Comparison of ENCODE assay signal across 26 cellular contexts in the genomic region with DNA sequence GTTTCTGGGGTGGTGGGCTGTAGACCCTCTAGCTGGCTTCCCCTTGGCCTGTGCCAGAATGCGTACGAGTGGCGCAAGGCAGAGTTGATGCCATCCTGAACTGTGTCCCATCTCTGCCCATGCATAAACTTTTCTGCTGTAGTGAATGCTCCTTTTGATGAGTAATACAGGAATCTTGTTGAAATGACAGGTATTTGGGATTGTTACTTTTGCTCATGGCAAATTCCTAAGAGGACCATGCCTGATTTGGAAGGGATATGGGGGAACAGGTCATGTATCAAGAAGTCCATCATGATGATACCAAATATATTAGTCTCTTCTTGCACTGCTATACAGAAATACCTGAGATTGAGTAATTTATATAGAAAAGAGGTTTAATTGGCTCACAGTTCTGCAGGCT.
DNase-seq lines count a peak whose midpoint lies in the region; FAIRE-seq and TF ChIP-seq lines count a peak whose summit lies in the region.
"Had no signal": no experiment of that assay in that cellular context is flagged by ENCODE, and none has a peak within 500 bp of the region (broad histone marks: within the 10 kb centered on the region; RNA-seq: fewer than 3 reads in every experiment).

No MANE protein-coding gene starts in this region.

- no TSS peak for BruUV-seq in mammary epithelial cell (replicated peaks; lab: Mats Ljungman, UMichigan)

- H3K4me2 ChIP-seq in mammary epithelial cell (ENCODE audit: insufficient read depth, low read depth, low read length) (peak overlapping the region; percentile 23), osteoblast (ENCODE audit: insufficient read depth, low read length) (no peak overlapping the region)

- H3K79me2 ChIP-seq in mammary epithelial cell (ENCODE audit: insufficient read depth, low read length) (no peaks in the 10 kb centered on the region), osteoblast (ENCODE audit: insufficient read depth, low read length) (no peaks in the 10 kb centered on the region)

- no peak overlapping the region for H3K4me3 ChIP-seq in mammary epithelial cell (replicated peaks in 1 of 3; ENCODE audit: insufficient read depth in 1 of 3, low read depth in 2 of 3, low read length in 3 of 3)
- no peak overlapping the region for H3K4me3 ChIP-seq in osteoblast (ENCODE audit: insufficient read depth, low read length)
- H3K4me3 ChIP-seq in coronary artery, result no peak overlapping the region
- H3K4me3 ChIP-seq: GM12878, heart left ventricle, lower lobe of right lung, mucosa of descending colon, SJSA1, skin epidermis had no signal

- H4K20me1 ChIP-seq in mammary epithelial cell (ENCODE audit: insufficient read depth, low read length), result no peaks in the 10 kb centered on the region
- no peaks in the 10 kb centered on the region for H4K20me1 ChIP-seq in osteoblast (ENCODE audit: insufficient read depth, low read length)

- H3K36me3 ChIP-seq in mammary epithelial cell (ENCODE audit: insufficient read depth, low read length) (no peaks in the 10 kb centered on the region), osteoblast (ENCODE audit: insufficient read depth, low read length) (no peaks in the 10 kb centered on the region)
- H3K36me3 ChIP-seq: heart left ventricle, lower lobe of right lung, SJSA1 had no signal

- FAIRE-seq in D721Med (lab: Jason Lieb, UNC), result no peak
- FAIRE-seq: GM12878 had no signal

- TF ChIP-seq CTCF in mammary epithelial cell (conservative IDR thresholded peaks at IDR 0.05 in 1 of 2, IDR thresholded peaks at IDR 0.05 in 1 of 2; ENCODE audit: extremely low read depth in 1 of 2, insufficient read depth in 1 of 2, low read depth in 1 of 2, low read length in 2 of 2), result no peak
- TF ChIP-seq CTCF in osteoblast (IDR thresholded peaks at IDR 0.05; ENCODE audit: extremely low read depth, low read depth, low read length), result no peak
- TF ChIP-seq CTCF in coronary artery (IDR thresholded peaks at IDR 0.05), result no peak
- TF ChIP-seq CTCF in D721Med (IDR thresholded peaks at IDR 0.05; ENCODE audit: insufficient read depth, missing control alignments), result no peak

- DNase-seq in Caki2 (ENCODE audit: low read depth) (peak; percentile 24), HK-2 (ENCODE audit: unreplicated experiment) (peak; percentile 13), mammary epithelial cell (peak; percentile 43), osteoblast (ENCODE audit: insufficient read length, low spot score, missing footprints) (peak; percentile 54), coronary artery (ENCODE audit: low spot score) (no peak), D721Med (ENCODE audit: insufficient read length, low spot score) (no peak), D341Med (ENCODE audit: low spot score) (no peak)
- no peak for DNase-seq in activated naive CD4-positive, alpha-beta T cell treated with Interleukin-2 at 50 U/mL for 16 hours
- DNase-seq: activated CD4-positive, alpha-beta T cell treated with anti-CD3 and anti-CD28 coated beads, Interleukin-2, amount 10 ng/mL, durations not matched to agents 24 days and 14 days; activated effector memory CD4-positive, alpha-beta T cell treated with Interleukin-2 at 50 U/mL for 16 hours; activated naive CD8-positive, alpha-beta T cell treated with anti-CD3 and anti-CD28 coated beads for 36 hours; anterior cingulate cortex; cortex of kidney; effector memory CD8-positive, alpha-beta T cell; heart left ventricle; lower lobe of right lung; mucosa of descending colon; NCI-H1092 treated with DMSO at 0.1 percent for 48 hours; NCI-H1694 treated with DMSO at 0.1 percent for 48 hours; NCI-H82; stimulated activated naive B cell treated with anti-CD40 and anti-IgM and Interleukin-4, amounts not matched to agents 10 μg/mL and 1 μg/mL and 100 μg/mL, for 72 hours; substantia nigra; T-helper 1 cell had no signal

- H3K27ac ChIP-seq in mammary epithelial cell (ENCODE audit: insufficient read depth, low read depth, low read length) (no peak overlapping the region), osteoblast (ENCODE audit: low read depth, low read length) (no peak overlapping the region), coronary artery (no peak overlapping the region)
- H3K27ac ChIP-seq: heart left ventricle, lower lobe of right lung, SJSA1, skin epidermis had no signal

- intact Hi-C loops in mammary epithelial cell (cut with micrococcal nuclease), result loop anchor here (5.0 to 10.0 kb wide), 2 partner anchors 237 to 541 kb away; no protein-coding TSS in a partner anchor

- H3K9me3 ChIP-seq in mammary epithelial cell (replicated peaks; ENCODE audit: insufficient read depth, low read length), result no peaks in the 10 kb centered on the region
- H3K9me3 ChIP-seq in osteoblast (ENCODE audit: low read depth, low read length), result no peaks in the 10 kb centered on the region
- H3K9me3 ChIP-seq: heart left ventricle, lower lobe of right lung, mucosa of descending colon, SJSA1 had no signal

- CTCF ChIA-PET in mammary epithelial cell (lab: Charles Lee; ENCODE audit: low non-redundant PET), result no interaction called here

- 35% methylated on average over 3 of the region's 3 CpGs for WGBS in mammary epithelial cell (ENCODE audit: low coverage, missing lambda C conversion rate)

- H3K4me1 ChIP-seq in mammary epithelial cell (ENCODE audit: insufficient read depth, low read length) (peaks cover 52% of the 10 kb centered on the region), osteoblast (ENCODE audit: insufficient read depth, low read length) (peaks cover 38% of the 10 kb centered on the region)

- dilution Hi-C loops in mammary epithelial cell (cut with HindIII; ENCODE audit: low sequenced_read_pairs), result no loop called here

- peak overlapping the region; percentile 42 for H2AFZ ChIP-seq in mammary epithelial cell (ENCODE audit: low read depth, low read length)
- no peak overlapping the region for H2AFZ ChIP-seq in osteoblast (ENCODE audit: low read length)

- in situ Hi-C loops in Caki2 (cut with HindIII; ENCODE audit: low pct_unique_long_range_greater_than_20kb, low sequenced_read_pairs), result no loop called here
- in situ Hi-C loops in mammary epithelial cell (cut with MboI; ENCODE audit: low sequenced_read_pairs in 2 of 2), result no loop called here

- H3K27me3 ChIP-seq in mammary epithelial cell (ENCODE audit: insufficient read depth, low read length) (no peaks in the 10 kb centered on the region), osteoblast (ENCODE audit: insufficient read depth, low read length) (no peaks in the 10 kb centered on the region)
- H3K27me3 ChIP-seq: heart left ventricle, SJSA1 had no signal

- H3K9ac ChIP-seq in mammary epithelial cell (ENCODE audit: insufficient read depth, low read length), result no peak overlapping the region

Comparison
In these comparisons a context has a peak if more than half of its experiments do, and no peak if none do; other contexts are left out.
1. DNase-seq: peak in Caki2 (single experiment), HK-2 (single experiment), mammary epithelial cell (single experiment) and osteoblast (single experiment); none in activated naive CD4-positive, alpha-beta T cell treated with Interleukin-2 at 50 U/mL for 16 hours (single experiment), coronary artery (single experiment), D721Med (single experiment) and D341Med (single experiment).